Comparison of ENCODE assay signal across 27 cellular contexts in the genomic region with DNA sequence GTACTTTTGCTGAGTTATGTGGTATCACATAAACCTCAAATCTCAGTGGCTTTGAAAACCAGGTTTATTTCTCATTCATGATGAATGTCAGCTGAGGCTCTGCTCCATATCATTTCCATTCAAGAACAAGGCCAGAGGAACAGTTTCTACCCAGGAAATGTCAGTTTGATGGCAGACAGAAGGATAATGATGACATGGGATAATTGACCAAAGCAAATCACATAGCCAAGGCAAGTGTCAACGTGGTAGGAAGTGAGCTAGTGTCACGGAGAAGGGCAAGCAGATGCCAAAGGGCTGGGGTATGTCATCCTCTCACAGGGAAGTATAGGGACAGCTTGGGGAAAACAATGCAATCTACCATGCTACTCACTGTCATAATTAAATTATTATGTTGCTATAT. TPM values are rescaled to one million over a fixed set of nuclear protein-coding genes. Genes with fewer than 3 reads are reported as not detected.
"Had no signal": no experiment of that assay in that cellular context is flagged by ENCODE, and none has a peak within 500 bp of the region (broad histone marks: within the 10 kb centered on the region; RNA-seq: fewer than 3 reads in every experiment).

No MANE protein-coding gene starts in this region.

- ATAC-seq: activated CD4-positive, CD25-positive, alpha-beta regulatory T cell treated with anti-CD3 and anti-CD28 coated beads, Interleukin-2, amount 50 U/mL, for 24 hours; activated CD8-positive, alpha-beta T cell treated with anti-CD3 and anti-CD28 coated beads for 36 hours; activated T-cell treated with anti-CD3 and anti-CD28 coated beads, Interleukin-2, amount 50 U/mL, for 4 hours; activated T-helper 17 cell treated with anti-CD3 and anti-CD28 coated beads, Interleukin-2, amount 50 U/mL, for 72 hours; gastroesophageal sphincter; T-helper 17 cell had no signal

- H3K27ac ChIP-seq: brain microvascular endothelial cell, colonic mucosa, epithelial cell of prostate, esophagus squamous epithelium, WERI-Rb-1 had no signal

- H3K4me1 ChIP-seq: colonic mucosa had no signal

- H3K4me3 ChIP-seq: colonic mucosa, esophagus squamous epithelium, gastroesophageal sphincter had no signal

- H3K9me3 ChIP-seq: colonic mucosa, esophagus squamous epithelium, gastroesophageal sphincter had no signal

- H3K27me3 ChIP-seq: brain microvascular endothelial cell, colonic mucosa, esophagus squamous epithelium, gastroesophageal sphincter had no signal

- H3K36me3 ChIP-seq: brain microvascular endothelial cell, colonic mucosa, esophagus squamous epithelium, gastroesophageal sphincter, WERI-Rb-1 had no signal

- DNase-seq: activated B cell treated with CpG ODN at 0.5 μM for 24 hours; activated CD4-positive, alpha-beta T cell treated with anti-CD3 and anti-CD28 coated beads for 48 hours; activated CD4-positive, alpha-beta T cell treated with anti-CD3 and anti-CD28 coated beads, Interleukin-2, amount 50 U/mL, for 1 hour; activated CD4-positive, alpha-beta T cell treated with anti-CD3 and anti-CD28 coated beads, Interleukin-2, amount 50 U/mL, for 48 hours; activated CD8-positive, alpha-beta memory T cell treated with anti-CD3 and anti-CD28 coated beads for 24 hours; activated CD8-positive, alpha-beta T cell treated with anti-CD3 and anti-CD28 coated beads for 36 hours; activated effector memory CD4-positive, alpha-beta T cell treated with Interleukin-2 at 50 U/mL for 16 hours; activated gamma-delta T cell treated with Interleukin-2 at 50 U/mL for 16 hours; activated naive CD4-positive, alpha-beta T cell treated with anti-CD3 and anti-CD28 coated beads, Interleukin-2, amount 50 U/mL, for 16 hours; activated naive CD4-positive, alpha-beta T cell treated with Interleukin-2 at 50 U/mL for 16 hours; activated T-cell treated with anti-CD3 and anti-CD28 coated beads, Interleukin-2, amount 50 U/mL, for 4 hours; amniotic stem cell; anterior cingulate cortex; brain microvascular endothelial cell; caudate nucleus; colonic mucosa; effector CD8-positive, alpha-beta T cell; esophagus squamous epithelium; foreskin melanocyte; T-helper 1 cell; T-helper 17 cell; T1000; WERI-Rb-1 had no signal

RNA-seq across cellular contexts. Expression of a gene that starts 12.3 kb away (rescaled TPM):
- total RNA-seq: activated B cell treated with CpG ODN at 0.5 μM for 24 hours; activated CD8-positive, alpha-beta T cell treated with anti-CD3 and anti-CD28 coated beads for 36 hours; activated T-helper 17 cell treated with anti-CD3 and anti-CD28 coated beads, Interleukin-2, amount 50 U/mL, for 72 hours had no signal
